In the genomic region with DNA sequence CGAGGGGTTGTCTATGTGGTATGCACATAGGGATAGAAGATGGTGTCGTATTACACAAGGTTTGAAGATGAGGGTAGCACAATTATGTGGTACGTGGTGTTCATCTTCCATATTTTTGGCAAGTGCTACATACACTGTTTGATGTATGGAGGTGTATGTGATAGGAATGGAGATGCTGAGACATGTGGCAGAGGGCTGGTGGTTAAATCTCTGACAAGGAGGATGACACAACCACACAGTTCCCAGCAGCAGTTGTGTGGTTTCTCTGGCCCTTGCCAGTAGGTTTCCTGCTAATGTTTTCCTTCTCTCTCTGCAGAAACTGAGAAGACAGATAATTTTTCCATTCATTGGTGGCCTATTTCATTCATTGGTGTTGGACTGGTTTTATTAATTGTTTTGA, we compare ENCODE assay signal across 15 cellular contexts. TPM values are rescaled to one million over a fixed set of nuclear protein-coding genes. Genes with fewer than 3 reads are reported as not detected.
DNase-seq lines count a peak whose midpoint lies in the region; ATAC-seq and TF ChIP-seq lines count a peak whose summit lies in the region.
"Had no signal": no experiment of that assay in that cellular context is flagged by ENCODE, and none has a peak within 500 bp of the region (broad histone marks: within the 10 kb centered on the region; RNA-seq: fewer than 3 reads in every experiment).

No MANE protein-coding gene starts in this region.

- H3K4me2 ChIP-seq in DND-41 (ENCODE audit: insufficient read depth, low read length): no peak overlapping the region
- H3K4me2 ChIP-seq: BLaER1 had no signal

- TF ChIP-seq CTCF in DND-41 (IDR thresholded peaks at IDR 0.05; ENCODE audit: borderline replicate concordance, extremely low read depth, low read length, poor library complexity, severe bottlenecking): no peak
- TF ChIP-seq CTCF in osteocyte (IDR thresholded peaks at IDR 0.05): no peak

- no peak overlapping the region for H2AFZ ChIP-seq in DND-41 (ENCODE audit: low read depth, low read length)
- H2AFZ ChIP-seq: GM23248 had no signal

- H3K27ac Mint-ChIP-seq in activated CD4-positive, alpha-beta T cell treated with anti-CD3 and anti-CD28 coated beads, Interleukin-2, amount 10 ng/mL, durations not matched to agents 24 days and 14 days: peak overlapping the region; percentile 45
- peak overlapping the region; percentile 33 for H3K27ac Mint-ChIP-seq in activated T-helper 1 cell treated with anti-CD3 and anti-CD28 coated beads, Interleukin-12 subunit alpha, Interleukin-12 subunit beta, Interleukin-2, Interleukin-4 antibody, amounts not matched to agents 30 ng/mL and 10 ng/mL and 1 ng/mL, durations not matched to agents 14 hours and 24 hours and 36 hours
- no peak overlapping the region for H3K27ac Mint-ChIP-seq in osteocyte (ENCODE audit: unreplicated experiment)
- H3K27ac Mint-ChIP-seq: CD8-positive, alpha-beta memory T cell had no signal

- intact Hi-C loops in activated CD4-positive, alpha-beta T cell treated with anti-CD3 and anti-CD28 coated beads, Interleukin-2, amount 10 ng/mL, durations not matched to agents 24 days and 14 days (cut with micrococcal nuclease): loop anchor here (1.0 kb wide), 1 partner anchor 14 kb away; no protein-coding TSS in a partner anchor
- intact Hi-C loops in activated T-helper 1 cell treated with anti-CD3 and anti-CD28 coated beads, Interleukin-12 subunit alpha, Interleukin-12 subunit beta, Interleukin-2, Interleukin-4 antibody, amounts not matched to agents 30 ng/mL and 10 ng/mL and 1 ng/mL, durations not matched to agents 14 hours and 24 hours and 36 hours (cut with micrococcal nuclease): loop anchor here (1.0 kb wide), 1 partner anchor 137 kb away; no protein-coding TSS in a partner anchor

- H3K4me1 ChIP-seq in DND-41 (ENCODE audit: insufficient read depth, low read length): no peaks in the 10 kb centered on the region
- H3K4me1 ChIP-seq: BLaER1, Caco-2 had no signal

- ATAC-seq in DND-41 (ENCODE audit: insufficient read depth, low read depth): peak; percentile 58

- no peak overlapping the region for H3K4me3 ChIP-seq in DND-41 (ENCODE audit: low read depth in 1 of 2, low read length in 2 of 2)
- H3K4me3 ChIP-seq: BLaER1, GM23248 had no signal

- peaks cover 31% of the 10 kb centered on the region for H3K9me3 Mint-ChIP-seq in activated CD4-positive, alpha-beta T cell treated with anti-CD3 and anti-CD28 coated beads, Interleukin-2, amount 10 ng/mL, durations not matched to agents 24 days and 14 days
- peaks cover 45% of the 10 kb centered on the region for H3K9me3 Mint-ChIP-seq in activated T-helper 1 cell treated with anti-CD3 and anti-CD28 coated beads, Interleukin-12 subunit alpha, Interleukin-12 subunit beta, Interleukin-2, Interleukin-4 antibody, amounts not matched to agents 30 ng/mL and 10 ng/mL and 1 ng/mL, durations not matched to agents 14 hours and 24 hours and 36 hours
- H3K9me3 Mint-ChIP-seq in osteocyte (ENCODE audit: unreplicated experiment): peaks cover 39% of the 10 kb centered on the region

- H3K36me3 ChIP-seq in DND-41 (ENCODE audit: insufficient read depth, low read length): peaks cover 76% of the 10 kb centered on the region

- no peaks in the 10 kb centered on the region for H3K79me2 ChIP-seq in DND-41 (ENCODE audit: insufficient read depth, low read length)

- no peaks in the 10 kb centered on the region for H3K27me3 ChIP-seq in DND-41 (ENCODE audit: insufficient read depth, low read length, poor library complexity)
- H3K27me3 ChIP-seq: BLaER1 had no signal

- peaks cover 45% of the 10 kb centered on the region for H3K36me3 Mint-ChIP-seq in activated CD4-positive, alpha-beta T cell treated with anti-CD3 and anti-CD28 coated beads, Interleukin-2, amount 10 ng/mL, durations not matched to agents 24 days and 14 days (ENCODE audit: low read depth)
- H3K36me3 Mint-ChIP-seq in activated T-helper 1 cell treated with anti-CD3 and anti-CD28 coated beads, Interleukin-12 subunit alpha, Interleukin-12 subunit beta, Interleukin-2, Interleukin-4 antibody, amounts not matched to agents 30 ng/mL and 10 ng/mL and 1 ng/mL, durations not matched to agents 14 hours and 24 hours and 36 hours (ENCODE audit: low read depth): peaks cover 41% of the 10 kb centered on the region
- peaks cover 72% of the 10 kb centered on the region for H3K36me3 Mint-ChIP-seq in osteocyte (ENCODE audit: unreplicated experiment)

- H3K27ac ChIP-seq in DND-41 (ENCODE audit: low read length): no peak overlapping the region
- H3K27ac ChIP-seq: BLaER1, GM23248, HL-60 had no signal

- peaks cover 10% of the 10 kb centered on the region for H3K4me1 Mint-ChIP-seq in activated CD4-positive, alpha-beta T cell treated with anti-CD3 and anti-CD28 coated beads, Interleukin-2, amount 10 ng/mL, durations not matched to agents 24 days and 14 days
- peaks cover 19% of the 10 kb centered on the region for H3K4me1 Mint-ChIP-seq in activated T-helper 1 cell treated with anti-CD3 and anti-CD28 coated beads, Interleukin-12 subunit alpha, Interleukin-12 subunit beta, Interleukin-2, Interleukin-4 antibody, amounts not matched to agents 30 ng/mL and 10 ng/mL and 1 ng/mL, durations not matched to agents 14 hours and 24 hours and 36 hours (ENCODE audit: low read depth)
- no peaks in the 10 kb centered on the region for H3K4me1 Mint-ChIP-seq in osteocyte (ENCODE audit: unreplicated experiment)
- H3K4me1 Mint-ChIP-seq: CD8-positive, alpha-beta memory T cell had no signal

- H3K27me3 Mint-ChIP-seq in activated CD4-positive, alpha-beta T cell treated with anti-CD3 and anti-CD28 coated beads, Interleukin-2, amount 10 ng/mL, durations not matched to agents 24 days and 14 days: peaks cover 5% of the 10 kb centered on the region
- peaks cover 11% of the 10 kb centered on the region for H3K27me3 Mint-ChIP-seq in activated T-helper 1 cell treated with anti-CD3 and anti-CD28 coated beads, Interleukin-12 subunit alpha, Interleukin-12 subunit beta, Interleukin-2, Interleukin-4 antibody, amounts not matched to agents 30 ng/mL and 10 ng/mL and 1 ng/mL, durations not matched to agents 14 hours and 24 hours and 36 hours (ENCODE audit: insufficient read depth)
- H3K27me3 Mint-ChIP-seq in osteocyte (ENCODE audit: unreplicated experiment): no peaks in the 10 kb centered on the region

- DNase-seq in activated CD4-positive, alpha-beta T cell treated with anti-CD3 and anti-CD28 coated beads, Interleukin-2, amount 10 ng/mL, durations not matched to agents 24 days and 14 days: no peak
- no peak for DNase-seq in activated CD4-positive, alpha-beta T cell treated with anti-CD3 and anti-CD28 coated beads for 1 hour
- DNase-seq in DND-41 (no peak), osteocyte (ENCODE audit: extremely low spot score, unreplicated experiment) (peak; percentile 5), NCI-H748 (lab: John Stamatoyannopoulos, UW; ENCODE audit: unreplicated experiment) (no peak), HCEC 1CT (no peak), HT-29 (ENCODE audit: low spot score) (no peak)
- no peak for DNase-seq in activated T-helper 1 cell treated with anti-CD3 and anti-CD28 coated beads, Interleukin-12 subunit alpha, Interleukin-12 subunit beta, Interleukin-2, Interleukin-4 antibody, amounts not matched to agents 30 ng/mL and 10 ng/mL and 1 ng/mL, durations not matched to agents 14 hours and 24 hours and 36 hours (ENCODE audit: low spot score)
- DNase-seq: 8988T; Caco-2; CD8-positive, alpha-beta memory T cell; GF-D8; GM23248 had no signal

- no peaks in the 10 kb centered on the region for H4K20me1 ChIP-seq in DND-41 (ENCODE audit: insufficient read depth, low read length)
- H4K20me1 ChIP-seq: BLaER1 had no signal

- no peak overlapping the region for H3K9ac ChIP-seq in DND-41 (ENCODE audit: low read depth, low read length)
- H3K9ac ChIP-seq: BLaER1, GM23248 had no signal

- H3K4me3 Mint-ChIP-seq in activated CD4-positive, alpha-beta T cell treated with anti-CD3 and anti-CD28 coated beads, Interleukin-2, amount 10 ng/mL, durations not matched to agents 24 days and 14 days: no peak overlapping the region
- no peak overlapping the region for H3K4me3 Mint-ChIP-seq in activated T-helper 1 cell treated with anti-CD3 and anti-CD28 coated beads, Interleukin-12 subunit alpha, Interleukin-12 subunit beta, Interleukin-2, Interleukin-4 antibody, amounts not matched to agents 30 ng/mL and 10 ng/mL and 1 ng/mL, durations not matched to agents 14 hours and 24 hours and 36 hours
- no peak overlapping the region for H3K4me3 Mint-ChIP-seq in osteocyte (ENCODE audit: unreplicated experiment)

- peaks cover 62% of the 10 kb centered on the region for H3K9me3 ChIP-seq in DND-41 (ENCODE audit: insufficient read depth, low read length, severe bottlenecking)

RNA-seq across cellular contexts. Expression of a gene that starts 17.0 kb away (rescaled TPM):
- 4.4 and 4.5 TPM in 2 replicates for total RNA-seq in activated CD4-positive, alpha-beta T cell treated with anti-CD3 and anti-CD28 coated beads, Interleukin-2, amount 10 ng/mL, durations not matched to agents 24 days and 14 days
- total RNA-seq in activated T-helper 1 cell treated with anti-CD3 and anti-CD28 coated beads, Interleukin-12 subunit alpha, Interleukin-12 subunit beta, Interleukin-2, Interleukin-4 antibody, amounts not matched to agents 30 ng/mL and 10 ng/mL and 1 ng/mL, durations not matched to agents 14 hours and 24 hours and 36 hours: 8.2 and 8.6 TPM in 2 replicates
- 7.5 and 9.0 TPM in 2 replicates for total RNA-seq in osteocyte
- total RNA-seq in HT-29 (2014; rRNA removed; shearing (Covaris generic)): 12.7 and 14.6 TPM in 2 replicates

RNA-seq across cellular contexts. Expression of a gene that starts 19.9 kb away (rescaled TPM):
- 0.85 and 1.1 TPM in 2 replicates for total RNA-seq in activated CD4-positive, alpha-beta T cell treated with anti-CD3 and anti-CD28 coated beads, Interleukin-2, amount 10 ng/mL, durations not matched to agents 24 days and 14 days
- total RNA-seq in activated T-helper 1 cell treated with anti-CD3 and anti-CD28 coated beads, Interleukin-12 subunit alpha, Interleukin-12 subunit beta, Interleukin-2, Interleukin-4 antibody, amounts not matched to agents 30 ng/mL and 10 ng/mL and 1 ng/mL, durations not matched to agents 14 hours and 24 hours and 36 hours: 1.4 and 1.6 TPM in 2 replicates
- total RNA-seq in osteocyte: not detected in 2 replicates
- total RNA-seq in HT-29 (2014; rRNA removed; shearing (Covaris generic)): 2.1 and 6.6 TPM in 2 replicates
- total RNA-seq: GM23248 had no signal
